Comparison of ENCODE assay signal across 22 cellular contexts in the genomic region with DNA sequence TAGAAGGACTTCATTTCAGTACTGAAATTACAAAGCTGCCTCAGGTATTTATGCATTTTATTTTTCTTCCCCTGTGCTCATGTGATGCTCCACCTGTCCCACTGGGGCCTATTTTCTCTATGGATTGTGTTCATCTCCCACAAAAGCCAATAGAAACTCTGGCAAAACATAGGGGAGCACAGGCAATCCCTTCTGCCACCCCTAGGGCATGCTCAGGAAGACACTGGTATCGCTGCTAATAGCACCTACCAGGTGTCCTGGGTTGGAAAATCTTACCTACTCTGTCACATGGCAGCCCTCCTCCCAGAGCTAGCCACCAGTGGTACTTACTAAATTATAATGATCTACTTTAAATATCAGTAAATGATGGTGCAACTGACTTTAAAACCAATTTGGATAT.
DNase-seq lines count a peak whose midpoint lies in the region; ATAC-seq, FAIRE-seq and TF ChIP-seq lines count a peak whose summit lies in the region.
"Had no signal": no experiment of that assay in that cellular context is flagged by ENCODE, and none has a peak within 500 bp of the region (broad histone marks: within the 10 kb centered on the region; RNA-seq: fewer than 3 reads in every experiment).

No MANE protein-coding gene starts in this region.

- H3K27ac ChIP-seq in HCT116 (ENCODE audit: low read depth, low read length) (no peak overlapping the region), H1 (ENCODE audit: low read depth, low read length) (no peak overlapping the region), mesendoderm (ENCODE audit: low read depth, low read length) (no peak overlapping the region)

- FAIRE-seq in H1 (lab: Jason Lieb, UNC) (no peak), GM19239 (lab: Jason Lieb, UNC) (no peak), GM12892 (lab: Jason Lieb, UNC) (no peak)
- FAIRE-seq: A204.1, GM12891, GM18507 had no signal

- no peak overlapping the region for H3K9ac ChIP-seq in HCT116 (ENCODE audit: low read length)
- no peak overlapping the region for H3K9ac ChIP-seq in H1 (replicated peaks in 1 of 4; ENCODE audit: extremely low read depth in 1 of 4, low read depth in 3 of 4, low read length in 3 of 4)
- no peak overlapping the region for H3K9ac ChIP-seq in mesendoderm (ENCODE audit: low read length)

- H3K9me2 ChIP-seq in HCT116 (ENCODE audit: insufficient read depth): no peaks in the 10 kb centered on the region

- H3K23ac ChIP-seq in H1 (ENCODE audit: insufficient read length) (no peak overlapping the region), mesendoderm (ENCODE audit: low read length) (no peak overlapping the region)

- no peak overlapping the region for H2BK120ac ChIP-seq in H1 (replicated peaks; ENCODE audit: low read depth, low read length)
- no peak overlapping the region for H2BK120ac ChIP-seq in mesendoderm (ENCODE audit: low read depth, low read length)

- no peaks in the 10 kb centered on the region for H3K9me3 ChIP-seq in HCT116 (ENCODE audit: control insufficient read depth in 1 of 2, insufficient read depth in 1 of 2, low read depth in 1 of 2, low read length in 2 of 2)
- H3K9me3 ChIP-seq in H1 (ENCODE audit: insufficient read depth in 2 of 2, low read depth in 1 of 2, low read length in 1 of 2): no peaks in the 10 kb centered on the region
- H3K9me3 ChIP-seq: BE2C had no signal

- no peak overlapping the region for H2BK12ac ChIP-seq in H1 (ENCODE audit: low read depth, low read length)

- intact Hi-C loops in HCT116 (cut with micrococcal nuclease): no loop called here

- BruUV-seq in HCT116 (replicated peaks; lab: Mats Ljungman, UMichigan): no TSS peak

- no peak overlapping the region for H2BK5ac ChIP-seq in H1 (ENCODE audit: low read depth, low read length)
- H2BK5ac ChIP-seq in mesendoderm (ENCODE audit: low read length): no peak overlapping the region

- CTCF ChIA-PET in HCT116 (lab: Charles Lee) (no interaction called here), H1 (lab: Charles Lee; ENCODE audit: partially characterized antibody) (interaction anchor here (1.1 to 1.2 kb wide), 3 partner anchors 10 to 67 kb away, joined by 3 to 5 read pairs (median 4); no protein-coding TSS in a partner anchor)

- H3K4me2 ChIP-seq in HCT116 (ENCODE audit: low read length): no peak overlapping the region
- no peak overlapping the region for H3K4me2 ChIP-seq in H1 (ENCODE audit: insufficient read depth in 1 of 2, low read depth in 2 of 2, low read length in 2 of 2)
- H3K4me2 ChIP-seq in mesendoderm (ENCODE audit: low read length): no peak overlapping the region

- no peak overlapping the region for H2AK5ac ChIP-seq in H1 (ENCODE audit: low read depth, low read length)
- no peak overlapping the region for H2AK5ac ChIP-seq in mesendoderm (ENCODE audit: low read length)

- H3K36me3 ChIP-seq in HCT116 (ENCODE audit: control insufficient read depth in 1 of 2, insufficient read depth in 2 of 2, low read length in 2 of 2) (no peaks in the 10 kb centered on the region), H1 (ENCODE audit: control insufficient read depth in 2 of 4, insufficient read depth in 4 of 4, low read length in 3 of 4) (no peaks in the 10 kb centered on the region), mesendoderm (ENCODE audit: control insufficient read depth, insufficient read depth, low read length) (no peaks in the 10 kb centered on the region)
- H3K36me3 ChIP-seq: BE2C had no signal

- RAD21 ChIA-PET in HCT116 (lab: Charles Lee; ENCODE audit: low non-redundant PET in 1 of 2, low total read pairs in 2 of 2, uncharacterized antibody in 2 of 2, unreplicated experiment in 2 of 2): no interaction called here

- TF ChIP-seq EP300 in H1 (IDR thresholded peaks at IDR 0.05; ENCODE audit: borderline replicate concordance in 1 of 2, low read depth in 2 of 2, low read length in 2 of 2): no peak

- no peaks in the 10 kb centered on the region for H3K79me2 ChIP-seq in HCT116 (ENCODE audit: insufficient read depth, low read length)
- no peaks in the 10 kb centered on the region for H3K79me2 ChIP-seq in H1 (ENCODE audit: control insufficient read depth in 1 of 2, insufficient read depth in 2 of 2, low read length in 2 of 2)
- no peaks in the 10 kb centered on the region for H3K79me2 ChIP-seq in mesendoderm (ENCODE audit: control insufficient read depth, insufficient read depth, low read length)

- H3K4me3 ChIP-seq in HCT116 (replicated peaks in 1 of 2; ENCODE audit: low read depth in 1 of 2, low read length in 2 of 2) (no peak overlapping the region), H1 (ENCODE audit: extremely low read depth in 1 of 4, insufficient read depth in 2 of 4, low read depth in 3 of 4, low read length in 4 of 4) (no peak overlapping the region), mesendoderm (ENCODE audit: low read length) (no peak overlapping the region)

- H3K4ac ChIP-seq in H1 (replicated peaks; ENCODE audit: insufficient read length, low read depth, low read length): no peak overlapping the region
- H3K4ac ChIP-seq in mesendoderm (ENCODE audit: low read depth, low read length): no peak overlapping the region

- H4K20me1 ChIP-seq in HCT116 (ENCODE audit: insufficient read depth) (no peaks in the 10 kb centered on the region), H1 (replicated peaks in 1 of 2; ENCODE audit: control insufficient read depth in 1 of 2, insufficient read depth in 2 of 2, low read length in 2 of 2) (no peaks in the 10 kb centered on the region)

- H2BK15ac ChIP-seq in H1 (ENCODE audit: low read length) (no peak overlapping the region), mesendoderm (replicated peaks; ENCODE audit: low read depth) (no peak overlapping the region)

- no peaks in the 10 kb centered on the region for H3K4me1 ChIP-seq in HCT116 (ENCODE audit: control insufficient read depth in 1 of 2, insufficient read depth in 2 of 2, low read length in 2 of 2)
- H3K4me1 ChIP-seq in H1 (replicated peaks in 1 of 4; ENCODE audit: control insufficient read depth in 3 of 4, insufficient read depth in 4 of 4, low read length in 3 of 4): peaks cover 0 to 2% (median 0%) of the 10 kb centered on the region in 4 experiments; a peak in 1 of 7 replicates
- no peaks in the 10 kb centered on the region for H3K4me1 ChIP-seq in mesendoderm (ENCODE audit: control insufficient read depth, low read depth, low read length)
- H3K4me1 ChIP-seq: BE2C had no signal

- H4K91ac ChIP-seq in H1 (replicated peaks; ENCODE audit: insufficient read length, low read length): no peak overlapping the region

- no peaks in the 10 kb centered on the region for H3K23me2 ChIP-seq in H1 (ENCODE audit: low read depth, low read length)

- H4K8ac ChIP-seq in H1 (ENCODE audit: extremely low read depth, insufficient read depth, low read length) (no peak overlapping the region), mesendoderm (ENCODE audit: low read depth, low read length) (no peak overlapping the region)

- WGBS in H1 (ENCODE audit: extremely low coverage in 1 of 2, insufficient coverage in 1 of 2, insufficient read length in 1 of 2, insufficient replicate concordance in 2 of 2, low coverage in 1 of 2, low lambda C conversion rate in 2 of 2, missing lambda C conversion rate in 1 of 2), 2 experiments: 95% methylated on average over 1 of the region's 1 CpG; no CpG with 5 or more reads in 1 of the 2 experiments
- WGBS in mesendoderm (ENCODE audit: extremely low coverage, insufficient coverage, low lambda C conversion rate): no CpG with 5 or more reads among the region's 1 CpG

- no peak for TF ChIP-seq POLR2A in HCT116 (IDR thresholded peaks at IDR 0.05; ENCODE audit: borderline replicate concordance, extremely low read depth, insufficient read depth, insufficient read length)
- TF ChIP-seq POLR2A in H1 (IDR thresholded peaks at IDR 0.05; ENCODE audit: control extremely low read depth in 1 of 2, low read depth in 2 of 2, low read length in 2 of 2): no peak
- no peak for TF ChIP-seq POLR2A in GM12892 (IDR thresholded peaks at IDR 0.05; ENCODE audit: low read depth, low read length)

- POLR2A ChIA-PET in HCT116 (lab: Charles Lee) (no interaction called here), H1 (lab: Charles Lee; ENCODE audit: partially characterized antibody) (no interaction called here)

- peaks cover 40% of the 10 kb centered on the region for H3K27me3 ChIP-seq in HCT116 (ENCODE audit: insufficient read depth, low read length)
- H3K27me3 ChIP-seq in H1 (replicated peaks in 1 of 4; ENCODE audit: control insufficient read depth in 3 of 4, extremely low read depth in 1 of 4, insufficient read depth in 3 of 4, low read length in 3 of 4): no peaks in the 10 kb centered on the region
- H3K27me3 ChIP-seq in mesendoderm (ENCODE audit: insufficient read depth, low read length, poor library complexity): no peaks in the 10 kb centered on the region
- H3K27me3 ChIP-seq: BE2C had no signal

- TF ChIP-seq RAD21 in HCT116 (IDR thresholded peaks at IDR 0.05; ENCODE audit: low read depth) (no peak), H1 (IDR thresholded peaks at IDR 0.05 in 1 of 2, conservative IDR thresholded peaks at IDR 0.05 in 1 of 2; ENCODE audit: low read depth in 2 of 2, low read length in 2 of 2) (no peak; a peak in 1 of 4 replicates)

- H2AFZ ChIP-seq in HCT116 (ENCODE audit: low read depth, low read length, poor library complexity, severe bottlenecking): no peak overlapping the region
- no peak overlapping the region for H2AFZ ChIP-seq in H1 (ENCODE audit: low read length)

- TF ChIP-seq CTCF in HCT116 (IDR thresholded peaks at IDR 0.05 in 2 of 3, conservative IDR thresholded peaks at IDR 0.05 in 1 of 3; ENCODE audit: borderline replicate concordance in 1 of 3, insufficient read depth in 1 of 3, low read depth in 2 of 3, low read length in 2 of 3): peak in 1 of 3 experiments; percentile 29; a peak in 2 of 6 replicates
- TF ChIP-seq CTCF in H1 (IDR thresholded peaks at IDR 0.05; ENCODE audit: control extremely low read depth in 1 of 3, insufficient read depth in 1 of 3, low read depth in 1 of 3, low read length in 3 of 3): peak; percentile 12 to 24 (median 14); a peak in 3 of 4 replicates

- H3K18ac ChIP-seq in H1 (ENCODE audit: extremely low read depth, low read length) (no peak overlapping the region), mesendoderm (ENCODE audit: low read length) (no peak overlapping the region)

- no peak overlapping the region for H2BK20ac ChIP-seq in H1 (ENCODE audit: low read length)

- H3K56ac ChIP-seq in H1 (replicated peaks; ENCODE audit: insufficient read length, low read depth, low read length): no peak overlapping the region
- no peak overlapping the region for H3K56ac ChIP-seq in mesendoderm (ENCODE audit: low read length)

- H3K79me1 ChIP-seq in H1 (ENCODE audit: low read depth, low read length): no peaks in the 10 kb centered on the region
- H3K79me1 ChIP-seq in mesendoderm (ENCODE audit: low read length): no peaks in the 10 kb centered on the region

- no peak overlapping the region for H3K14ac ChIP-seq in H1 (ENCODE audit: insufficient read length)

- H4K5ac ChIP-seq in H1 (ENCODE audit: insufficient read length, low read depth, low read length) (no peak overlapping the region), mesendoderm (ENCODE audit: low read length) (no peak overlapping the region)

- ATAC-seq in HCT116: 0 out of 2 replicates have a peak, but pooled peaks have one; percentile 47
- no peak for ATAC-seq in HG03108 (IDR thresholded peaks at IDR 0.05; ENCODE audit: unreplicated experiment)

- DNase-seq in HCT116 (ENCODE audit: low read depth, low spot score): no peak
- no peak for DNase-seq in H1 (ENCODE audit: low read depth in 1 of 2, low spot score in 2 of 2)
- DNase-seq in mesendoderm: peak; percentile 4
- DNase-seq in GM19239 (ENCODE audit: insufficient read length, low spot score): no peak
- DNase-seq in GM12892 (ENCODE audit: insufficient read length): no peak
- no peak for DNase-seq in HUDEP-2 (lab: John Stamatoyannopoulos, UW; ENCODE audit: unreplicated experiment in 76 of 76)
- DNase-seq: ACHN; BE2C; C1 segment of cervical spinal cord; CD4-positive, CD25-positive, alpha-beta regulatory T cell; CD8-positive, alpha-beta memory T cell; COR-L47; DMS 273 treated with DMSO at 0.1 percent for 48 hours; DMS53; DND-41; EL; Kasumi-1; KG1 had no signal
